In genomic region chr15:60469893-60470641, GRCh38 we compare ENCODE assay signal across 1 cellular context.
A peak's percentile ranks its signal among the peaks of the same experiment; 100 is the strongest.
TF ChIP-seq lines count a peak whose summit lies in the region.

No MANE protein-coding gene starts in this region.

TF ChIP-seq in A549, 52 proteins besides CTCF, POLR2A, EP300 and RAD21 (continued from another document):
- peak; percentile 66 to 92; a peak in 3 of 4 replicates for TF ChIP-seq CEBPB (IDR thresholded peaks at IDR 0.05)
- no peak for TF ChIP-seq POLR2AphosphoS2 (conservative IDR thresholded peaks at IDR 0.05; ENCODE audit: low read length)
- TF ChIP-seq RNF2 (IDR thresholded peaks at IDR 0.05; ENCODE audit: borderline replicate concordance, low read depth), result no peak
- 0 out of 2 replicates have a peak, but pooled peaks have one; percentile 15 for TF ChIP-seq JUNB (IDR thresholded peaks at IDR 0.05)
- no peak for TF ChIP-seq HES2 (IDR thresholded peaks at IDR 0.05)
- no peak for TF ChIP-seq CHD4 (IDR thresholded peaks at IDR 0.05; ENCODE audit: borderline replicate concordance)
- no peak for TF ChIP-seq RARB (CRISPR knock-in tag; IDR thresholded peaks at IDR 0.05)
- 0 out of 2 replicates have a peak, but pooled peaks have one; percentile 30 for TF ChIP-seq HOXA7 (CRISPR knock-in tag; IDR thresholded peaks at IDR 0.05)
- TF ChIP-seq EHMT2 (IDR thresholded peaks at IDR 0.05; ENCODE audit: low read depth), result no peak
- no peak for TF ChIP-seq ZSCAN20 (CRISPR knock-in tag; IDR thresholded peaks at IDR 0.05)
- peak; percentile 98 for TF ChIP-seq MAFK (IDR thresholded peaks at IDR 0.05; ENCODE audit: partially characterized antibody)
- no peak for TF ChIP-seq ZC3H11A (IDR thresholded peaks at IDR 0.05)
- no peak for TF ChIP-seq CHD2 (IDR thresholded peaks at IDR 0.05; ENCODE audit: low read length, partially characterized antibody)
- no peak for TF ChIP-seq ELK1 (IDR thresholded peaks at IDR 0.05; ENCODE audit: low read depth, low read length)
- TF ChIP-seq MAZ (IDR thresholded peaks at IDR 0.05; ENCODE audit: borderline replicate concordance, low read depth, low read length), result no peak
- TF ChIP-seq NPAS2 (CRISPR knock-in tag; IDR thresholded peaks at IDR 0.05; ENCODE audit: borderline replicate concordance), result no peak
- no peak; the same call in 1 of the 2 replicates for TF ChIP-seq FOSL2 (IDR thresholded peaks at IDR 0.05)
- peak; percentile 89 for TF ChIP-seq FOSL2 (CRISPR knock-in tag; IDR thresholded peaks at IDR 0.05)
- TF ChIP-seq GATA3 (IDR thresholded peaks at IDR 0.05; ENCODE audit: borderline replicate concordance), result no peak
- no peak for TF ChIP-seq CBX2 (IDR thresholded peaks at IDR 0.05; ENCODE audit: borderline replicate concordance, low read depth)
- no peak for TF ChIP-seq RCOR1 (IDR thresholded peaks at IDR 0.05; ENCODE audit: low read depth, low read length)
- no peak for TF ChIP-seq TP53 (CRISPR knock-in tag; IDR thresholded peaks at IDR 0.05)
- 0 out of 2 replicates have a peak, but pooled peaks have one; percentile 38 for TF ChIP-seq HOXB5 (CRISPR knock-in tag; IDR thresholded peaks at IDR 0.05)
- no peak for TF ChIP-seq BCL3 (IDR thresholded peaks at IDR 0.05)
- no peak; the same call in 1 of the 2 replicates for TF ChIP-seq MYC (IDR thresholded peaks at IDR 0.05; ENCODE audit: borderline replicate concordance, low read length)
TF ChIP-seq in A549: peak in this region for 13.
